In the genomic region with DNA sequence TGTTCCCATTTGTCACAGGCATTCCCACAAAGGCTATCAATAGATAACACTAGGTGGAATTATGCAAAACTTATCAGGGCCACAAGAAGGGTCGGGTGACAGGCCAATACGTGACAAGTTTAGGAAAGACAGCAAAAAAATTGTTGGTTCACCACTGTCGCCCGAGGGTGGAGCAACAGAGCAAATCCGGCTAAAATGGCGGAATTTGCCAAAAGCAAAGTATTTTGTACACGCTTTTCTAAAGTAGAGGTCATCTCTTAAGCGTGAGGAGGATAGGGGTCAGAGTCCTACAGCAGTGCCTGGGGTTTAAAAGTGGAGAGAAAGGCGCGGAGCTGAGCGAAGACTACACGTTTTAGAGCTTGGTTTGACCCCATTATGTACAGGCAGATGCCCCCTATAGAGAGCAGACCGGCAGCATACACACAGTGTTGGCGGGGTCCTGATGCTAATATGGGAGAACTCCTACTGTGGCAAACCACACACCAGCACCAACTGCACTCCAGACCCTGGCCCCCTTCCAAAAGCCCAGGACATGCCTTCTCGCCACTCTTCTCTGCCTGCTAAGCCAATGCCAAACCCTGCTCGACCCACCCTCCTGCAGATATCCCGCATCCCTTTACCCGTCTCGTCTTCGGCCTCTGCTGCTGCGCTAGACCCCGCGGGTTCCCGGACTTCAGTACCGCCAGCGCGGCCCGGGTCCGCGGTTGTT, we compare ENCODE assay signal across 8 cellular contexts. TPM values are rescaled to one million over a fixed set of nuclear protein-coding genes. Genes with fewer than 3 reads are reported as not detected.
DNase-seq lines count a peak whose midpoint lies in the region; ATAC-seq and TF ChIP-seq lines count a peak whose summit lies in the region.

No MANE protein-coding gene starts in this region.

- H3K4me1 Mint-ChIP-seq in stimulated activated naive CD8-positive, alpha-beta T cell treated with anti-CD3 and anti-CD28 coated beads, Interleukin-15, Interleukin-2, amounts not matched to agents 100 ng/mL and 50 ng/mL, for 24 hours (ENCODE audit: low read depth) = peaks cover 31% of the 10 kb centered on the region

- DNase-seq in NCI-H510A (lab: John Stamatoyannopoulos, UW) (peak; percentile 0), NCI-H510A treated with DMSO at 0.1 percent for 48 hours (lab: John Stamatoyannopoulos, UW) (no peak), Peyer's patch (peak in 1 of 3 donors; percentile 47), breast epithelium (ENCODE audit: low spot score in 2 of 2) (no peak), left colon (peak; percentile 7 to 27)

- ATAC-seq in GM19463 (IDR thresholded peaks at IDR 0.05; ENCODE audit: unreplicated experiment) (peak; percentile 33), HG03460 (IDR thresholded peaks at IDR 0.05; ENCODE audit: unreplicated experiment) (peak; percentile 49), left colon (peak; percentile 15)

- no peak for TF ChIP-seq CTCF in Peyer's patch (IDR thresholded peaks at IDR 0.05)
- TF ChIP-seq CTCF in breast epithelium (IDR thresholded peaks at IDR 0.05) = no peak

- H3K9me3 ChIP-seq in Peyer's patch (no peaks in the 10 kb centered on the region), breast epithelium (no peaks in the 10 kb centered on the region)

- no peak for TF ChIP-seq POLR2A in Peyer's patch (IDR thresholded peaks at IDR 0.05)
- no peak for TF ChIP-seq POLR2A in breast epithelium (IDR thresholded peaks at IDR 0.05)

- no peaks in the 10 kb centered on the region for H3K9me3 Mint-ChIP-seq in stimulated activated naive CD8-positive, alpha-beta T cell treated with anti-CD3 and anti-CD28 coated beads, Interleukin-15, Interleukin-2, amounts not matched to agents 100 ng/mL and 50 ng/mL, for 24 hours

- peak overlapping the region; percentile 87 for H3K27ac Mint-ChIP-seq in stimulated activated naive CD8-positive, alpha-beta T cell treated with anti-CD3 and anti-CD28 coated beads, Interleukin-15, Interleukin-2, amounts not matched to agents 100 ng/mL and 50 ng/mL, for 24 hours

- intact Hi-C loops in breast epithelium (cut with DNase I; ENCODE audit: low total_unique reads) = no loop called here
- intact Hi-C loops in left colon (cut with DNase I, micrococcal nuclease) = no loop called here

- H3K27ac ChIP-seq in Peyer's patch = peak overlapping the region in 3 of 4 donors; percentile 28 to 73 (median 39)
- H3K27ac ChIP-seq in breast epithelium = no peak overlapping the region

- H3K36me3 ChIP-seq in Peyer's patch (peaks cover 0 to 13% (median 0%) of the 10 kb centered on the region in 3 donors), breast epithelium (no peaks in the 10 kb centered on the region)

- peak overlapping the region; percentile 98 for H3K4me3 Mint-ChIP-seq in stimulated activated naive CD8-positive, alpha-beta T cell treated with anti-CD3 and anti-CD28 coated beads, Interleukin-15, Interleukin-2, amounts not matched to agents 100 ng/mL and 50 ng/mL, for 24 hours

- H3K36me3 Mint-ChIP-seq in stimulated activated naive CD8-positive, alpha-beta T cell treated with anti-CD3 and anti-CD28 coated beads, Interleukin-15, Interleukin-2, amounts not matched to agents 100 ng/mL and 50 ng/mL, for 24 hours (ENCODE audit: low read depth) = peaks cover 46% of the 10 kb centered on the region

- no peaks in the 10 kb centered on the region for H3K27me3 ChIP-seq in Peyer's patch
- no peaks in the 10 kb centered on the region for H3K27me3 ChIP-seq in breast epithelium

- peak overlapping the region; percentile 54 to 76 (median 70) for H3K4me3 ChIP-seq in Peyer's patch
- H3K4me3 ChIP-seq in breast epithelium = peak overlapping the region; percentile 56 to 77 (median 61)

- no peaks in the 10 kb centered on the region for H3K27me3 Mint-ChIP-seq in stimulated activated naive CD8-positive, alpha-beta T cell treated with anti-CD3 and anti-CD28 coated beads, Interleukin-15, Interleukin-2, amounts not matched to agents 100 ng/mL and 50 ng/mL, for 24 hours

- H3K4me1 ChIP-seq in Peyer's patch (peaks cover 0 to 14% (median 4%) of the 10 kb centered on the region in 4 donors), breast epithelium (peaks cover 0 to 5% of the 10 kb centered on the region in 2 donors)

RNA-seq across cellular contexts. Expression of gene CCNA2, which starts 0.7 kb away (rescaled TPM):
- total RNA-seq in Peyer's patch (10 to 100 TPM in 1 of 4 donors, 1 to 10 TPM in 3; 3.4 to 22.3 (median 7.2) TPM), breast epithelium (1 to 10 TPM; 1.3 to 3.8 (median 1.8) TPM), left colon (1 to 10 TPM; 3.6 to 10.0 TPM)

RNA-seq across cellular contexts. Expression of gene EXOSC9, which starts 21.8 kb away (rescaled TPM):
- total RNA-seq in Peyer's patch (10 to 100 TPM in 3 of 4 donors, 1 to 10 TPM in 1; 9.5 to 69.3 (median 17.9) TPM), breast epithelium (10 to 100 TPM; 23.4 to 27.2 (median 25.2) TPM), left colon (10 to 100 TPM; 10.2 to 13.2 TPM)

RNA-seq across cellular contexts. Expression of gene BBS7, which starts 47.3 kb away (rescaled TPM):
- 1 to 10 TPM; 4.2 to 10.0 (median 8.6) TPM for total RNA-seq in Peyer's patch
- 10 to 100 TPM; 12.5 to 16.0 (median 14.7) TPM for total RNA-seq in breast epithelium
- 10 to 100 TPM; 11.3 to 14.1 TPM for total RNA-seq in left colon

RNA-seq across cellular contexts. Expression of gene SMIM43, which starts 58.0 kb away (rescaled TPM):
- total RNA-seq in Peyer's patch (not detected), breast epithelium (not detected), left colon (under 1 TPM in 1 of 2 donors, not detected in 1; 0.17 TPM)

Comparison
In these comparisons a context has a peak if more than half of its experiments do, and no peak if none do; other contexts are left out.
1. DNase-seq: peak in NCI-H510A (single experiment) and left colon (2 of 2); none in NCI-H510A treated with DMSO at 0.1 percent for 48 hours (single experiment) and breast epithelium (0 of 2).
2. H3K27ac ChIP-seq: peak in Peyer's patch (3 of 4); none in breast epithelium (0 of 2).
3. Peak in every context shown above with its lines, with median percentiles within 50 percentile points of each other: ATAC-seq.